In genomic region chr15:40093224-40093842, GRCh38 we compare ENCODE assay signal across 12 cellular contexts. TPM values are rescaled to one million over a fixed set of nuclear protein-coding genes. Genes with fewer than 3 reads are reported as not detected.
DNase-seq lines count a peak whose midpoint lies in the region; ATAC-seq and TF ChIP-seq lines count a peak whose summit lies in the region.
"Had no signal": no experiment of that assay in that cellular context is flagged by ENCODE, and none has a peak within 500 bp of the region (broad histone marks: within the 10 kb centered on the region; RNA-seq: fewer than 3 reads in every experiment).

No MANE protein-coding gene starts in this region.

- H3K27ac ChIP-seq in RWPE1 = peak overlapping the region; percentile 92
- H3K27ac ChIP-seq in layer of hippocampus (ENCODE audit: low read depth, low read length) = peak overlapping the region; percentile 32
- peak overlapping the region; percentile 80 for H3K27ac ChIP-seq in stomach smooth muscle (ENCODE audit: low read length)
- peak overlapping the region in 1 of 2 experiments; percentile 76; a peak in 2 of 4 replicates for H3K27ac ChIP-seq in SK-N-SH (ENCODE audit: low read depth in 2 of 2, low read length in 1 of 2)
- H3K27ac ChIP-seq: 22Rv1 had no signal

- no peak for ATAC-seq in HG03280 (IDR thresholded peaks at IDR 0.05; ENCODE audit: unreplicated experiment)

- peak overlapping the region; percentile 17 to 29 for H3K9ac ChIP-seq in stomach smooth muscle (ENCODE audit: low read length in 2 of 2)
- no peak overlapping the region for H3K9ac ChIP-seq in SK-N-SH

- no peaks in the 10 kb centered on the region for H3K9me3 ChIP-seq in stomach smooth muscle (ENCODE audit: control insufficient read depth in 2 of 2, low read length in 2 of 2)
- no peaks in the 10 kb centered on the region for H3K9me3 ChIP-seq in SK-N-SH

- no peaks in the 10 kb centered on the region for H4K20me1 ChIP-seq in SK-N-SH (ENCODE audit: insufficient read depth)

- H3K27me3 ChIP-seq in layer of hippocampus (ENCODE audit: control insufficient read depth, insufficient read depth, low read length) (no peaks in the 10 kb centered on the region), stomach smooth muscle (ENCODE audit: control insufficient read depth in 1 of 2, insufficient read depth in 2 of 2, low read length in 2 of 2) (no peaks in the 10 kb centered on the region), SK-N-SH (ENCODE audit: insufficient read depth) (no peaks in the 10 kb centered on the region)

- TF ChIP-seq EP300 in SK-N-SH (IDR thresholded peaks at IDR 0.05; ENCODE audit: borderline replicate concordance in 1 of 2, low read depth in 1 of 2, low read length in 1 of 2) = no peak

- WGBS in SK-N-SH (ENCODE audit: low lambda C conversion rate) = 79% methylated on average over 18 of the region's 18 CpGs

- CTCF ChIA-PET in RWPE1 (lab: Yijun Ruan, JAX) = interaction anchor here (0.7 to 2.9 kb wide), 4 partner anchors 11 to 66 kb away, joined by 3 to 10 read pairs (median 6); no protein-coding TSS in a partner anchor
- CTCF ChIA-PET in SK-N-SH (lab: Yijun Ruan, JAX) = interaction anchor here (1.8 to 14.1 kb wide), 3 partner anchors 11 to 181 kb away, joined by 6 to 137 read pairs (median 6); partner anchors contain the start of gene BMF

- no peak overlapping the region for H2AFZ ChIP-seq in SK-N-SH (ENCODE audit: low read depth)

- POLR2A ChIA-PET in RWPE1 (lab: Yijun Ruan, JAX; ENCODE audit: low non-redundant PET) = interaction anchor here (0.9 kb wide), 1 partner anchor 11 kb away, joined by 6 read pairs; no protein-coding TSS in a partner anchor
- POLR2A ChIA-PET in SK-N-SH (lab: Yijun Ruan, JAX) = interaction anchor here (0.7 kb wide), 1 partner anchor 24 kb away, joined by 3 read pairs; no protein-coding TSS in a partner anchor

- H3K79me2 ChIP-seq in SK-N-SH (ENCODE audit: insufficient read depth) = no peaks in the 10 kb centered on the region

- TF ChIP-seq CTCF in RWPE1 (conservative IDR thresholded peaks at IDR 0.05; ENCODE audit: low read depth) (no peak), SK-N-SH (IDR thresholded peaks at IDR 0.05) (no peak)

- peaks cover 3% of the 10 kb centered on the region for H3F3A ChIP-seq in SK-N-SH (replicated peaks; ENCODE audit: insufficient read depth)

- no peak overlapping the region for H3K4me2 ChIP-seq in SK-N-SH

- H3K4me1 ChIP-seq in stomach smooth muscle (ENCODE audit: control insufficient read depth, insufficient read depth, low read length) = peaks cover 75% of the 10 kb centered on the region
- peaks cover 37 to 87% of the 10 kb centered on the region in 2 experiments for H3K4me1 ChIP-seq in SK-N-SH (ENCODE audit: control insufficient read depth in 1 of 2, insufficient read depth in 2 of 2, low read depth in 1 of 2, low read length in 1 of 2)

- peaks cover 3 to 5% of the 10 kb centered on the region in 2 donors for H3K36me3 ChIP-seq in stomach smooth muscle (ENCODE audit: control insufficient read depth in 2 of 2, insufficient read depth in 2 of 2, low read length in 2 of 2)
- H3K36me3 ChIP-seq in SK-N-SH (replicated peaks in 1 of 2; ENCODE audit: control insufficient read depth in 1 of 2, insufficient read depth in 2 of 2, low read length in 1 of 2) = no peaks in the 10 kb centered on the region

- H3K4me3 ChIP-seq in stomach smooth muscle (ENCODE audit: low read length in 2 of 2) (peak overlapping the region; percentile 29 to 40), SK-N-SH (ENCODE audit: low read depth in 2 of 2, low read length in 1 of 2) (no peak overlapping the region)

- TF ChIP-seq RAD21 in SK-N-SH (IDR thresholded peaks at IDR 0.05; ENCODE audit: low read length) = no peak

- DNase-seq in DMS153 treated with DMSO at 0.1 percent for 48 hours (lab: John Stamatoyannopoulos, UW; ENCODE audit: unreplicated experiment) (peak; percentile 10), DMS153 (lab: John Stamatoyannopoulos, UW) (no peak), RWPE1 (ENCODE audit: low spot score) (no peak), SK-N-SH (no peak)
- no peak for DNase-seq in activated naive CD4-positive, alpha-beta T cell treated with Interleukin-2 at 50 U/mL for 16 hours
- DNase-seq: left cardiac atrium; NCI-H1694; stimulated activated naive CD4-positive, alpha-beta T cell treated with Interleukin-2 at 50 U/mL for 16 hours had no signal

- no peaks in the 10 kb centered on the region for H3K9me2 ChIP-seq in SK-N-SH

TF ChIP-seq in SK-N-SH, 30 proteins besides CTCF, POLR2A, EP300 and RAD21:
- TF ChIP-seq GABPA (IDR thresholded peaks at IDR 0.05; ENCODE audit: low read depth) (no peak), USF2 (IDR thresholded peaks at IDR 0.05; ENCODE audit: borderline replicate concordance, low read depth, low read length) (no peak), YY1 (IDR thresholded peaks at IDR 0.05; ENCODE audit: low read depth) (no peak), FOXJ3 (CRISPR knock-in tag; IDR thresholded peaks at IDR 0.05) (no peak), ELF1 (IDR thresholded peaks at IDR 0.05) (no peak), TEAD4 (IDR thresholded peaks at IDR 0.05; ENCODE audit: borderline replicate concordance, insufficient read depth) (no peak), NFIC (IDR thresholded peaks at IDR 0.05; ENCODE audit: borderline replicate concordance) (no peak), NRF1 (IDR thresholded peaks at IDR 0.05; ENCODE audit: low read depth, low read length) (no peak), IRF3 (IDR thresholded peaks at IDR 0.05; ENCODE audit: low read depth, low read length) (no peak), SIN3A (IDR thresholded peaks at IDR 0.05; ENCODE audit: borderline replicate concordance, low read depth, low read length) (no peak), GATA2 (CRISPR knock-in tag; IDR thresholded peaks at IDR 0.05) (no peak), JUND (IDR thresholded peaks at IDR 0.05) (no peak), MEF2A (IDR thresholded peaks at IDR 0.05; ENCODE audit: borderline replicate concordance, low read depth) (no peak), RCOR1 (IDR thresholded peaks at IDR 0.05; ENCODE audit: low read length) (no peak), TAF1 (IDR thresholded peaks at IDR 0.05; ENCODE audit: borderline replicate concordance, low read depth, low read length) (no peak), FOSL2 (IDR thresholded peaks at IDR 0.05; ENCODE audit: borderline replicate concordance, low read depth) (no peak), MXI1 (IDR thresholded peaks at IDR 0.05; ENCODE audit: low read depth, low read length) (no peak)
TF ChIP-seq in SK-N-SH: peak in this region for 0.

RNA-seq across cellular contexts. Expression of gene BMF, which starts 15.3 kb away (rescaled TPM):
- 0.72 and 1.0 TPM in 2 replicates for polyA plus RNA-seq in SK-N-SH (2012; rRNA removed)
- polyA plus RNA-seq in SK-N-SH (2012; cell fraction: cytosol; rRNA removed) = 0.58 and 0.64 TPM in 2 replicates
- 2.2 and 2.5 TPM in 2 replicates for polyA plus RNA-seq in SK-N-SH (2012; cell fraction: nucleus; rRNA removed)

RNA-seq across cellular contexts. Expression of gene SRP14, which starts 54.4 kb away (rescaled TPM):
- polyA plus RNA-seq in SK-N-SH (2012; rRNA removed) = 489 and 501 TPM in 2 replicates
- 524 and 758 TPM in 2 replicates for polyA plus RNA-seq in SK-N-SH (2012; cell fraction: cytosol; rRNA removed)
- polyA plus RNA-seq in SK-N-SH (2012; cell fraction: nucleus; rRNA removed) = 94.9 and 167 TPM in 2 replicates

Comparison
In these comparisons a context has a peak if more than half of its experiments do, and no peak if none do; other contexts are left out.
1. H3K4me3 ChIP-seq: peak in stomach smooth muscle (2 of 2); none in SK-N-SH (0 of 2).